3 cellular contexts compared by ENCODE assay signal in the genomic region with DNA sequence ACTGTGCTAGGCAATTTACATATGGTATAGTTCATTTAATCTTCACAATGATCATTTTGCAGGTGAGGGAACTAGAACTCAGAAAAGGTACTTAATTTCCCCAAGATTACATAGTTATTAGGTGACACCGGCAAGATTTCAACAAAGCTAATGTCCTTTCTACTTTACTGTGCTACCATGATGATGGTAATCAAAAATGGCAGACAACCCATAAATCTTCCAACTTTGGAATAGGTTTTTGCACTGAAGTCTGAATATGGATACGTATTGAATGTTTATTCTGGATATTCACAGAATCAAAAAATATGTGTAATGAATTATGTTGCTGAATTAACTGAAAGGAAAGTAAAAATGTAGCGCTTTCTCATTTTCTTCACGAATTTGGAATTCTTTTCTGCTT.
TF ChIP-seq lines count a peak whose summit lies in the region.

No MANE protein-coding gene starts in this region.

TF ChIP-seq in A549, 52 proteins besides CTCF, POLR2A, EP300 and RAD21:
- TF ChIP-seq SREBF2 (IDR thresholded peaks at IDR 0.05) (no peak), GATA3 (IDR thresholded peaks at IDR 0.05; ENCODE audit: borderline replicate concordance) (no peak), CHD2 (IDR thresholded peaks at IDR 0.05; ENCODE audit: low read length, partially characterized antibody) (no peak), CBX8 (IDR thresholded peaks at IDR 0.05) (no peak), RARB (CRISPR knock-in tag; IDR thresholded peaks at IDR 0.05) (no peak), ZNF302 (CRISPR knock-in tag; IDR thresholded peaks at IDR 0.05) (no peak), EHF (CRISPR knock-in tag; IDR thresholded peaks at IDR 0.05) (no peak), CBX2 (IDR thresholded peaks at IDR 0.05; ENCODE audit: borderline replicate concordance, low read depth) (no peak), KDM5A (IDR thresholded peaks at IDR 0.05) (no peak)
- TF ChIP-seq, protein P1, sequence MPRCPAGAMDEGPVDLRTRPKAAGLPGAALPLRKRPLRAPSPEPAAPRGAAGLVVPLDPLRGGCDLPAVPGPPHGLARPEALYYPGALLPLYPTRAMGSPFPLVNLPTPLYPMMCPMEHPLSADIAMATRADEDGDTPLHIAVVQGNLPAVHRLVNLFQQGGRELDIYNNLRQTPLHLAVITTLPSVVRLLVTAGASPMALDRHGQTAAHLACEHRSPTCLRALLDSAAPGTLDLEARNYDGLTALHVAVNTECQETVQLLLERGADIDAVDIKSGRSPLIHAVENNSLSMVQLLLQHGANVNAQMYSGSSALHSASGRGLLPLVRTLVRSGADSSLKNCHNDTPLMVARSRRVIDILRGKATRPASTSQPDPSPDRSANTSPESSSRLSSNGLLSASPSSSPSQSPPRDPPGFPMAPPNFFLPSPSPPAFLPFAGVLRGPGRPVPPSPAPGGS (IDR thresholded peaks at IDR 0.05) = no peak
- TF ChIP-seq, protein P2, sequence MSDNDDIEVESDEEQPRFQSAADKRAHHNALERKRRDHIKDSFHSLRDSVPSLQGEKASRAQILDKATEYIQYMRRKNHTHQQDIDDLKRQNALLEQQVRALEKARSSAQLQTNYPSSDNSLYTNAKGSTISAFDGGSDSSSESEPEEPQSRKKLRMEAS (IDR thresholded peaks at IDR 0.05) = no peak
- TF ChIP-seq, protein P3, sequence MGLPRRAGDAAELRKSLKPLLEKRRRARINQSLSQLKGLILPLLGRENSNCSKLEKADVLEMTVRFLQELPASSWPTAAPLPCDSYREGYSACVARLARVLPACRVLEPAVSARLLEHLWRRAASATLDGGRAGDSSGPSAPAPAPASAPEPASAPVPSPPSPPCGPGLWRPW (IDR thresholded peaks at IDR 0.05) = no peak

TF ChIP-seq in GM12878, 131 proteins besides CTCF, POLR2A, EP300 and RAD21:
- TF ChIP-seq RELA (IDR thresholded peaks at IDR 0.05; ENCODE audit: borderline replicate concordance, partially characterized antibody) (no peak), KAT2A (conservative IDR thresholded peaks at IDR 0.05; ENCODE audit: control insufficient read depth, low read depth, low read length) (no peak), TCF3 (IDR thresholded peaks at IDR 0.05; ENCODE audit: borderline replicate concordance, insufficient read depth, low read depth, low read length) (no peak)
- TF ChIP-seq, protein P4, sequence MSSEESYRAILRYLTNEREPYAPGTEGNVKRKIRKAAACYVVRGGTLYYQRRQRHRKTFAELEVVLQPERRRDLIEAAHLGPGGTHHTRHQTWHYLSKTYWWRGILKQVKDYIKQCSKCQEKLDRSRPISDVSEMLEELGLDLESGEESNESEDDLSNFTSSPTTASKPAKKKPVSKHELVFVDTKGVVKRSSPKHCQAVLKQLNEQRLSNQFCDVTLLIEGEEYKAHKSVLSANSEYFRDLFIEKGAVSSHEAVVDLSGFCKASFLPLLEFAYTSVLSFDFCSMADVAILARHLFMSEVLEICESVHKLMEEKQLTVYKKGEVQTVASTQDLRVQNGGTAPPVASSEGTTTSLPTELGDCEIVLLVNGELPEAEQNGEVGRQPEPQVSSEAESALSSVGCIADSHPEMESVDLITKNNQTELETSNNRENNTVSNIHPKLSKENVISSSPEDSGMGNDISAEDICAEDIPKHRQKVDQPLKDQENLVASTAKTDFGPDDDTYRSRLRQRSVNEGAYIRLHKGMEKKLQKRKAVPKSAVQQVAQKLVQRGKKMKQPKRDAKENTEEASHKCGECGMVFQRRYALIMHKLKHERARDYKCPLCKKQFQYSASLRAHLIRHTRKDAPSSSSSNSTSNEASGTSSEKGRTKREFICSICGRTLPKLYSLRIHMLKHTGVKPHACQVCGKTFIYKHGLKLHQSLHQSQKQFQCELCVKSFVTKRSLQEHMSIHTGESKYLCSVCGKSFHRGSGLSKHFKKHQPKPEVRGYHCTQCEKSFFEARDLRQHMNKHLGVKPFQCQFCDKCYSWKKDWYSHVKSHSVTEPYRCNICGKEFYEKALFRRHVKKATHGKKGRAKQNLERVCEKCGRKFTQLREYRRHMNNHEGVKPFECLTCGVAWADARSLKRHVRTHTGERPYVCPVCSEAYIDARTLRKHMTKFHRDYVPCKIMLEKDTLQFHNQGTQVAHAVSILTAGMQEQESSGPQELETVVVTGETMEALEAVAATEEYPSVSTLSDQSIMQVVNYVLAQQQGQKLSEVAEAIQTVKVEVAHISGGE (CRISPR knock-in tag; IDR thresholded peaks at IDR 0.05) = no peak
- TF ChIP-seq, protein P5, sequence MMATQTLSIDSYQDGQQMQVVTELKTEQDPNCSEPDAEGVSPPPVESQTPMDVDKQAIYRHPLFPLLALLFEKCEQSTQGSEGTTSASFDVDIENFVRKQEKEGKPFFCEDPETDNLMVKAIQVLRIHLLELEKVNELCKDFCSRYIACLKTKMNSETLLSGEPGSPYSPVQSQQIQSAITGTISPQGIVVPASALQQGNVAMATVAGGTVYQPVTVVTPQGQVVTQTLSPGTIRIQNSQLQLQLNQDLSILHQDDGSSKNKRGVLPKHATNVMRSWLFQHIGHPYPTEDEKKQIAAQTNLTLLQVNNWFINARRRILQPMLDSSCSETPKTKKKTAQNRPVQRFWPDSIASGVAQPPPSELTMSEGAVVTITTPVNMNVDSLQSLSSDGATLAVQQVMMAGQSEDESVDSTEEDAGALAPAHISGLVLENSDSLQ (IDR thresholded peaks at IDR 0.05) = no peak

TF ChIP-seq in SK-N-SH, 30 proteins besides CTCF, POLR2A, EP300 and RAD21:
- no peak for TF ChIP-seq TCF12 (IDR thresholded peaks at IDR 0.05)
- TF ChIP-seq, protein P2 (IDR thresholded peaks at IDR 0.05; ENCODE audit: low read depth) = no peak
- TF ChIP-seq RFX5 (IDR thresholded peaks at IDR 0.05; ENCODE audit: low read length) = no peak
- no peak for TF ChIP-seq GATA2 (CRISPR knock-in tag; IDR thresholded peaks at IDR 0.05)
- no peak for TF ChIP-seq EZH2phosphoT487 (IDR thresholded peaks at IDR 0.05; ENCODE audit: borderline replicate concordance, low read depth)
- TF ChIP-seq, protein P6, sequence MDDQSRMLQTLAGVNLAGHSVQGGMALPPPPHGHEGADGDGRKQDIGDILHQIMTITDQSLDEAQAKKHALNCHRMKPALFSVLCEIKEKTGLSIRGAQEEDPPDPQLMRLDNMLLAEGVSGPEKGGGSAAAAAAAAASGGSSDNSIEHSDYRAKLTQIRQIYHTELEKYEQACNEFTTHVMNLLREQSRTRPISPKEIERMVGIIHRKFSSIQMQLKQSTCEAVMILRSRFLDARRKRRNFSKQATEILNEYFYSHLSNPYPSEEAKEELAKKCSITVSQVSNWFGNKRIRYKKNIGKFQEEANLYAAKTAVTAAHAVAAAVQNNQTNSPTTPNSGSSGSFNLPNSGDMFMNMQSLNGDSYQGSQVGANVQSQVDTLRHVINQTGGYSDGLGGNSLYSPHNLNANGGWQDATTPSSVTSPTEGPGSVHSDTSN (IDR thresholded peaks at IDR 0.05) = no peak
- TF ChIP-seq MEF2A (IDR thresholded peaks at IDR 0.05; ENCODE audit: borderline replicate concordance, low read depth) = no peak
- no peak for TF ChIP-seq FOSL2 (IDR thresholded peaks at IDR 0.05; ENCODE audit: borderline replicate concordance, low read depth)
- no peak for TF ChIP-seq POLR2AphosphoS5 (IDR thresholded peaks at IDR 0.05; ENCODE audit: low read depth, low read length)
- no peak for TF ChIP-seq CHD2 (IDR thresholded peaks at IDR 0.05; ENCODE audit: low read length, partially characterized antibody)
- TF ChIP-seq, protein P7, sequence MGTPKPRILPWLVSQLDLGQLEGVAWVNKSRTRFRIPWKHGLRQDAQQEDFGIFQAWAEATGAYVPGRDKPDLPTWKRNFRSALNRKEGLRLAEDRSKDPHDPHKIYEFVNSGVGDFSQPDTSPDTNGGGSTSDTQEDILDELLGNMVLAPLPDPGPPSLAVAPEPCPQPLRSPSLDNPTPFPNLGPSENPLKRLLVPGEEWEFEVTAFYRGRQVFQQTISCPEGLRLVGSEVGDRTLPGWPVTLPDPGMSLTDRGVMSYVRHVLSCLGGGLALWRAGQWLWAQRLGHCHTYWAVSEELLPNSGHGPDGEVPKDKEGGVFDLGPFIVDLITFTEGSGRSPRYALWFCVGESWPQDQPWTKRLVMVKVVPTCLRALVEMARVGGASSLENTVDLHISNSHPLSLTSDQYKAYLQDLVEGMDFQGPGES (IDR thresholded peaks at IDR 0.05; ENCODE audit: low read depth, low read length) = no peak
- TF ChIP-seq JUND (IDR thresholded peaks at IDR 0.05) = no peak
- TF ChIP-seq NRF1 (IDR thresholded peaks at IDR 0.05; ENCODE audit: low read depth, low read length) = no peak
